In genomic region chr16:58628845-58629680, GRCh38 we compare ENCODE assay signal across 8 cellular contexts. TPM values are rescaled to one million over a fixed set of nuclear protein-coding genes. Genes with fewer than 3 reads are reported as not detected.
A peak's percentile ranks its signal among the peaks of the same experiment; 100 is the strongest.
DNase-seq lines count a peak whose midpoint lies in the region; ATAC-seq and TF ChIP-seq lines count a peak whose summit lies in the region.

No MANE protein-coding gene starts in this region.

- ATAC-seq in GM19328 (IDR thresholded peaks at IDR 0.05; ENCODE audit: unreplicated experiment): peak; percentile 0
- ATAC-seq in GM18505 (IDR thresholded peaks at IDR 0.05; ENCODE audit: unreplicated experiment): no peak

- H3K27me3 ChIP-seq in dorsolateral prefrontal cortex: no peaks in the 10 kb centered on the region

- peak overlapping the region; percentile 68 to 100 (median 96) for H3K4me3 ChIP-seq in dorsolateral prefrontal cortex

- intact Hi-C loops in dorsolateral prefrontal cortex (cut with DNase I): no loop called here

- in situ Hi-C loops in ACHN (cut with HindIII; ENCODE audit: low pct_ligation_motif_present, low pct_unique_long_range_greater_than_20kb, low sequenced_read_pairs): no loop called here

- no peak for TF ChIP-seq POLR2A in GM18505 (IDR thresholded peaks at IDR 0.05; ENCODE audit: borderline replicate concordance, extremely low read depth, insufficient read depth, insufficient read length)

- TF ChIP-seq CTCF in dorsolateral prefrontal cortex (IDR thresholded peaks at IDR 0.05 in 54 of 56, conservative IDR thresholded peaks at IDR 0.05 in 2 of 56; ENCODE audit: low read depth in 1 of 56, partially characterized antibody in 56 of 56): no peak

- peak overlapping the region; percentile 82 to 100 (median 98) for H3K27ac ChIP-seq in dorsolateral prefrontal cortex

- DNase-seq in ACHN: peak; percentile 48
- DNase-seq in M059J (ENCODE audit: low read depth): peak; percentile 53
- peak; percentile 19 to 21 for DNase-seq in activated CD4-positive, alpha-beta T cell treated with anti-CD3 and anti-CD28 coated beads, Interleukin-2, amount 50 U/mL, for 24 hours (ENCODE audit: low read depth in 1 of 2, low spot score in 1 of 2)
- DNase-seq in dorsolateral prefrontal cortex: peak; percentile 23 to 51 (median 46)
- peak; percentile 34 to 44 for DNase-seq in lung microvascular endothelial cell (ENCODE audit: low read depth in 2 of 2)
- peak; percentile 22 for DNase-seq in stimulated activated CD8-positive, alpha-beta memory T cell treated with anti-CD3 and anti-CD28 coated beads, Interleukin-12 subunit alpha, Interleukin-12 subunit beta, amount 100 ng/mL, for 24 hours (ENCODE audit: extremely low read depth)

RNA-seq across cellular contexts. Expression of gene CNOT1, which starts 0.6 kb away (rescaled TPM):
- 68.8 and 122 TPM in 2 replicates for total RNA-seq in M059J (2014; rRNA removed; shearing (Covaris generic))
- total RNA-seq in dorsolateral prefrontal cortex (100 to 1,000 TPM in 63 of 120 experiments, 10 to 100 TPM in 57; 71.0 to 135 (median 100) TPM), lung microvascular endothelial cell (96.4 and 104 TPM in 2 replicates)

RNA-seq across cellular contexts. Expression of gene SLC38A7, which starts 55.5 kb away (rescaled TPM):
- 12.9 and 14.8 TPM in 2 replicates for total RNA-seq in M059J (2014; rRNA removed; shearing (Covaris generic))
- 10 to 100 TPM; 17.4 to 52.1 (median 28.9) TPM for total RNA-seq in dorsolateral prefrontal cortex
- 20.3 and 27.4 TPM in 2 replicates for total RNA-seq in lung microvascular endothelial cell
